ENCODE assay signal across 8 cellular contexts in the genomic region with DNA sequence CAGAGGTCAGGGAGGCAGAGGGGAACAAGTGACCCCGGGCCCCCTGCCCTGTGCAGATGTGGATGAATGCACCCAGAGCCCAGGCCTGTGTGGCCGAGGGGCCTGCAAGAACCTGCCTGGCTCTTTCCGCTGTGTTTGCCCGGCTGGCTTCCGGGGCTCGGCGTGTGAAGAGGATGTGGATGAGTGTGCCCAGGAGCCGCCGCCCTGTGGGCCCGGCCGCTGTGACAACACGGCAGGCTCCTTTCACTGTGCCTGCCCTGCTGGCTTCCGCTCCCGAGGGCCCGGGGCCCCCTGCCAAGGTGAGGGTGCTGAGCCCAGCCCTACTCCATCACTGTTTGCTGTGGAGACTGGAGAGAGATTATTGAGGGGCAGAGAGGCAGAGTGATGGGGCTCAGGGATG. TPM values are rescaled to one million over a fixed set of nuclear protein-coding genes. Genes with fewer than 3 reads are reported as not detected.
A peak's percentile ranks its signal among the peaks of the same experiment; 100 is the strongest.
DNase-seq lines count a peak whose midpoint lies in the region; ATAC-seq, FAIRE-seq and TF ChIP-seq lines count a peak whose summit lies in the region.

No MANE protein-coding gene starts in this region.

- peaks cover 48% of the 10 kb centered on the region for H3K4me1 Mint-ChIP-seq in activated CD8-positive, alpha-beta memory T cell treated with anti-CD3 and anti-CD28 coated beads, Interleukin-2, amount 10 ng/mL, durations not matched to agents 7 days and 5 days
- H3K4me1 Mint-ChIP-seq in activated T-cell treated with anti-CD3 and anti-CD28 coated beads, Interleukin-2, amount 50 U/mL, for 4 hours (ENCODE audit: low read depth): peaks cover 68% of the 10 kb centered on the region

- H3K36me3 ChIP-seq in right atrium auricular region (no peaks in the 10 kb centered on the region), transverse colon (no peaks in the 10 kb centered on the region)

- peaks cover 0 to 45% of the 10 kb centered on the region in 2 donors for H3K4me1 ChIP-seq in right atrium auricular region
- H3K4me1 ChIP-seq in transverse colon: peaks cover 23 to 84% (median 68%) of the 10 kb centered on the region in 4 donors

- H3K27me3 ChIP-seq in right atrium auricular region (no peaks in the 10 kb centered on the region), transverse colon (no peaks in the 10 kb centered on the region)

- ATAC-seq in activated CD8-positive, alpha-beta memory T cell treated with anti-CD3 and anti-CD28 coated beads, Interleukin-2, amount 10 ng/mL, durations not matched to agents 7 days and 5 days: no peak
- no peak for ATAC-seq in activated T-cell treated with anti-CD3 and anti-CD28 coated beads, Interleukin-2, amount 50 U/mL, for 4 hours

- intact Hi-C loops in transverse colon (cut with DNase I; ENCODE audit: low total_unique reads): no loop called here

- H3K4me3 Mint-ChIP-seq in activated CD8-positive, alpha-beta memory T cell treated with anti-CD3 and anti-CD28 coated beads, Interleukin-2, amount 10 ng/mL, durations not matched to agents 7 days and 5 days: peak overlapping the region; percentile 76
- peak overlapping the region; percentile 80 for H3K4me3 Mint-ChIP-seq in activated T-cell treated with anti-CD3 and anti-CD28 coated beads, Interleukin-2, amount 50 U/mL, for 4 hours

- peak; percentile 20 for TF ChIP-seq POLR2A in transverse colon (IDR thresholded peaks at IDR 0.05)

- H3K4me3 ChIP-seq in right atrium auricular region: no peak overlapping the region
- no peak overlapping the region for H3K4me3 ChIP-seq in transverse colon

- no peak for TF ChIP-seq EP300 in transverse colon (IDR thresholded peaks at IDR 0.05; ENCODE audit: low read depth)

- no peaks in the 10 kb centered on the region for H3K27me3 Mint-ChIP-seq in activated CD8-positive, alpha-beta memory T cell treated with anti-CD3 and anti-CD28 coated beads, Interleukin-2, amount 10 ng/mL, durations not matched to agents 7 days and 5 days
- H3K27me3 Mint-ChIP-seq in activated T-cell treated with anti-CD3 and anti-CD28 coated beads, Interleukin-2, amount 50 U/mL, for 4 hours (ENCODE audit: low read depth): no peaks in the 10 kb centered on the region

- H3K27ac ChIP-seq in right atrium auricular region: peak overlapping the region; percentile 74 to 77
- peak overlapping the region; percentile 88 to 91 (median 90) for H3K27ac ChIP-seq in transverse colon

- no peak for FAIRE-seq in HTR-8/SVneo (lab: Jason Lieb, UNC)

- POLR2A ChIA-PET in HEK293T (lab: Yijun Ruan, JAX): no interaction called here

- peaks cover 7% of the 10 kb centered on the region for H3K36me3 Mint-ChIP-seq in activated CD8-positive, alpha-beta memory T cell treated with anti-CD3 and anti-CD28 coated beads, Interleukin-2, amount 10 ng/mL, durations not matched to agents 7 days and 5 days
- H3K36me3 Mint-ChIP-seq in activated T-cell treated with anti-CD3 and anti-CD28 coated beads, Interleukin-2, amount 50 U/mL, for 4 hours (ENCODE audit: insufficient read depth): peaks cover 9% of the 10 kb centered on the region

- no peaks in the 10 kb centered on the region for H3K9me3 Mint-ChIP-seq in activated CD8-positive, alpha-beta memory T cell treated with anti-CD3 and anti-CD28 coated beads, Interleukin-2, amount 10 ng/mL, durations not matched to agents 7 days and 5 days (ENCODE audit: low read depth)
- no peaks in the 10 kb centered on the region for H3K9me3 Mint-ChIP-seq in activated T-cell treated with anti-CD3 and anti-CD28 coated beads, Interleukin-2, amount 50 U/mL, for 4 hours

- CTCF ChIA-PET in activated CD8-positive, alpha-beta memory T cell treated with anti-CD3 and anti-CD28 coated beads, Interleukin-2, amount 10 ng/mL, durations not matched to agents 7 days and 5 days (lab: Charles Lee): no interaction called here
- CTCF ChIA-PET in HEK293T (lab: Yijun Ruan, JAX): no interaction called here

- TF ChIP-seq CTCF in right atrium auricular region (IDR thresholded peaks at IDR 0.05) (no peak), transverse colon (IDR thresholded peaks at IDR 0.05) (no peak)

- WGBS in transverse colon (ENCODE audit: low coverage in 1 of 2), 2 donors: 68% methylated on average over 15 of the region's 15 CpGs; no CpG with 5 or more reads in 1 of the 2 donors

- peak; percentile 48 for DNase-seq in activated CD8-positive, alpha-beta memory T cell treated with anti-CD3 and anti-CD28 coated beads, Interleukin-2, amount 10 ng/mL, durations not matched to agents 7 days and 5 days
- no peak for DNase-seq in activated CD8-positive, alpha-beta memory T cell treated with anti-CD3 and anti-CD28 coated beads, Interleukin-2, amount 50 U/mL, for 48 hours
- no peak for DNase-seq in activated T-cell treated with anti-CD3 and anti-CD28 coated beads, Interleukin-2, amount 50 U/mL, for 4 hours
- DNase-seq in right atrium auricular region (ENCODE audit: low spot score) (no peak), transverse colon (peak; percentile 64), HEK293T (ENCODE audit: extremely low spot score) (no peak), HTR-8/SVneo (ENCODE audit: insufficient read length, low spot score) (no peak), ACHN (no peak)

- in situ Hi-C loops in transverse colon (cut with MboI; ENCODE audit: low pct_ligation_motif_present in 1 of 4, low pct_unique_long_range_greater_than_20kb in 1 of 4, low sequenced_read_pairs in 3 of 4) (no loop called here), ACHN (cut with HindIII; ENCODE audit: low pct_ligation_motif_present, low pct_unique_long_range_greater_than_20kb, low sequenced_read_pairs) (no loop called here)

- H3K9me3 ChIP-seq in right atrium auricular region (no peaks in the 10 kb centered on the region), transverse colon (no peaks in the 10 kb centered on the region)

- peak overlapping the region; percentile 90 for H3K27ac Mint-ChIP-seq in activated CD8-positive, alpha-beta memory T cell treated with anti-CD3 and anti-CD28 coated beads, Interleukin-2, amount 10 ng/mL, durations not matched to agents 7 days and 5 days

TF ChIP-seq in HEK293T, 16 proteins besides CTCF, POLR2A, EP300 and RAD21:
- TF ChIP-seq FOXM1 (IDR thresholded peaks at IDR 0.05; ENCODE audit: borderline replicate concordance) (no peak), LEF1 (IDR thresholded peaks at IDR 0.05; ENCODE audit: borderline replicate concordance) (no peak), ZNF384 (IDR thresholded peaks at IDR 0.05) (no peak), FOXA1 (IDR thresholded peaks at IDR 0.05) (no peak), PKNOX1 (IDR thresholded peaks at IDR 0.05) (no peak), L3MBTL2 (conservative IDR thresholded peaks at IDR 0.05) (no peak), SP1 (IDR thresholded peaks at IDR 0.05) (no peak), CTBP1 (IDR thresholded peaks at IDR 0.05; ENCODE audit: borderline replicate concordance) (no peak)

RNA-seq across cellular contexts. Expression of gene LTBP4, which starts 9.9 kb away (rescaled TPM):
- 10 to 100 TPM; 42.8 to 75.9 TPM for total RNA-seq in activated CD8-positive, alpha-beta memory T cell treated with anti-CD3 and anti-CD28 coated beads, Interleukin-2, amount 10 ng/mL, durations not matched to agents 7 days and 5 days
- total RNA-seq in activated T-cell treated with anti-CD3 and anti-CD28 coated beads, Interleukin-2, amount 50 U/mL, for 4 hours: 100 to 1,000 TPM; 210 to 251 (median 213) TPM
- total RNA-seq in right atrium auricular region (100 to 1,000 TPM; 152 to 257 TPM), transverse colon (100 to 1,000 TPM; 122 to 477 (median 253) TPM)

RNA-seq across cellular contexts. Expression of gene SHKBP1, which starts 34.4 kb away (rescaled TPM):
- 100 to 1,000 TPM; 135 to 153 TPM for total RNA-seq in activated CD8-positive, alpha-beta memory T cell treated with anti-CD3 and anti-CD28 coated beads, Interleukin-2, amount 10 ng/mL, durations not matched to agents 7 days and 5 days
- total RNA-seq in activated T-cell treated with anti-CD3 and anti-CD28 coated beads, Interleukin-2, amount 50 U/mL, for 4 hours: 10 to 100 TPM; 80.1 to 86.1 (median 84.8) TPM
- total RNA-seq in right atrium auricular region (10 to 100 TPM; 15.8 to 35.6 TPM), transverse colon (100 to 1,000 TPM in 1 of 4 donors, 10 to 100 TPM in 3; 58.7 to 111 (median 60.9) TPM)

Comparison
In these comparisons a context has a peak if more than half of its experiments do, and no peak if none do; other contexts are left out.
1. DNase-seq: peak in activated CD8-positive, alpha-beta memory T cell treated with anti-CD3 and anti-CD28 coated beads, Interleukin-2, amount 10 ng/mL, durations not matched to agents 7 days and 5 days (single experiment) and transverse colon (single experiment); none in activated CD8-positive, alpha-beta memory T cell treated with anti-CD3 and anti-CD28 coated beads, Interleukin-2, amount 50 U/mL, for 48 hours (single experiment), activated T-cell treated with anti-CD3 and anti-CD28 coated beads, Interleukin-2, amount 50 U/mL, for 4 hours (single experiment), right atrium auricular region (single experiment), HEK293T (single experiment), HTR-8/SVneo (single experiment) and ACHN (single experiment).